ENCODE assay signal across 9 cellular contexts in genomic region chr10:73910401-73910763, GRCh38. TPM values are rescaled to one million over a fixed set of nuclear protein-coding genes. Genes with fewer than 3 reads are reported as not detected.
DNase-seq lines count a peak whose midpoint lies in the region; ATAC-seq, FAIRE-seq and TF ChIP-seq lines count a peak whose summit lies in the region.
"Had no signal": no experiment of that assay in that cellular context is flagged by ENCODE, and none has a peak within 500 bp of the region (broad histone marks: within the 10 kb centered on the region; RNA-seq: fewer than 3 reads in every experiment).

No MANE protein-coding gene starts in this region.

- intact Hi-C loops in Right ventricle myocardium inferior (cut with DNase I): no loop called here

- TF ChIP-seq EP300 in gastroesophageal sphincter (IDR thresholded peaks at IDR 0.05): no peak

- H3K36me3 Mint-ChIP-seq in T-helper 1 cell treated with Interleukin-12 subunit alpha and Interleukin-12 subunit beta and Interleukin-4 antibody, amounts not matched to agents 30 μg/mL and 1 μg/mL, for 36 hours (ENCODE audit: low read depth): peaks cover 4% of the 10 kb centered on the region

- no peaks in the 10 kb centered on the region for H3K9me3 ChIP-seq in right atrium auricular region
- no peaks in the 10 kb centered on the region for H3K9me3 ChIP-seq in gastroesophageal sphincter
- no peaks in the 10 kb centered on the region for H3K9me3 ChIP-seq in small intestine (ENCODE audit: control insufficient read depth, low read depth)

- peaks cover 57% of the 10 kb centered on the region for H3K27me3 Mint-ChIP-seq in T-helper 1 cell treated with Interleukin-12 subunit alpha and Interleukin-12 subunit beta and Interleukin-4 antibody, amounts not matched to agents 30 μg/mL and 1 μg/mL, for 36 hours (ENCODE audit: low read depth)

- H3K4me3 ChIP-seq in right atrium auricular region (peak overlapping the region; percentile 47 to 72), gastroesophageal sphincter (peak overlapping the region in 1 of 2 donors; percentile 74), small intestine (ENCODE audit: low read depth in 1 of 2, low read length in 2 of 2) (peak overlapping the region in 1 of 2 donors; percentile 54)

- peaks cover 32% of the 10 kb centered on the region for H3K4me1 Mint-ChIP-seq in T-helper 1 cell treated with Interleukin-12 subunit alpha and Interleukin-12 subunit beta and Interleukin-4 antibody, amounts not matched to agents 30 μg/mL and 1 μg/mL, for 36 hours (ENCODE audit: low read depth)

- H3K27me3 ChIP-seq in right atrium auricular region (no peaks in the 10 kb centered on the region), gastroesophageal sphincter (peaks cover 7% of the 10 kb centered on the region), small intestine (ENCODE audit: control insufficient read depth in 2 of 2, insufficient read depth in 2 of 2, low read length in 2 of 2) (no peaks in the 10 kb centered on the region)

- H3K27ac Mint-ChIP-seq in T-helper 1 cell treated with Interleukin-12 subunit alpha and Interleukin-12 subunit beta and Interleukin-4 antibody, amounts not matched to agents 30 μg/mL and 1 μg/mL, for 36 hours: no peak overlapping the region

- H3K9me3 Mint-ChIP-seq in T-helper 1 cell treated with Interleukin-12 subunit alpha and Interleukin-12 subunit beta and Interleukin-4 antibody, amounts not matched to agents 30 μg/mL and 1 μg/mL, for 36 hours: no peaks in the 10 kb centered on the region

- H3K4me1 ChIP-seq in right atrium auricular region (peaks cover 0 to 72% of the 10 kb centered on the region in 2 donors), gastroesophageal sphincter (peaks cover 0 to 84% (median 41%) of the 10 kb centered on the region in 3 donors), small intestine (ENCODE audit: control insufficient read depth in 2 of 2, insufficient read depth in 1 of 2, low read depth in 1 of 2, low read length in 1 of 2) (peaks cover 0 to 3% of the 10 kb centered on the region in 2 donors)

- no peak for FAIRE-seq in small intestine (lab: Jason Lieb, UNC)
- FAIRE-seq: endometrium had no signal

- no peak for ATAC-seq in Right ventricle myocardium inferior
- ATAC-seq in gastroesophageal sphincter: no peak
- no peak for ATAC-seq in HG03521 (IDR thresholded peaks at IDR 0.05; ENCODE audit: unreplicated experiment)

- no peak for TF ChIP-seq POLR2A in gastroesophageal sphincter (IDR thresholded peaks at IDR 0.05)

- peak overlapping the region; percentile 75 for H3K4me3 Mint-ChIP-seq in T-helper 1 cell treated with Interleukin-12 subunit alpha and Interleukin-12 subunit beta and Interleukin-4 antibody, amounts not matched to agents 30 μg/mL and 1 μg/mL, for 36 hours

- H3K36me3 ChIP-seq in right atrium auricular region (no peaks in the 10 kb centered on the region), gastroesophageal sphincter (peaks cover 0 to 7% of the 10 kb centered on the region in 2 donors), small intestine (ENCODE audit: control insufficient read depth in 2 of 2, insufficient read depth in 2 of 2, low read length in 2 of 2) (no peaks in the 10 kb centered on the region)

- H3K27ac ChIP-seq in right atrium auricular region (peak overlapping the region; percentile 75 to 82), gastroesophageal sphincter (peak overlapping the region in 3 of 4 donors; percentile 72 to 83 (median 79)), small intestine (ENCODE audit: low read depth in 1 of 2, low read length in 1 of 2) (peak overlapping the region in 1 of 2 donors; percentile 82)

- DNase-seq in right atrium auricular region (ENCODE audit: low spot score): no peak
- DNase-seq in Right ventricle myocardium inferior (ENCODE audit: missing footprints): no peak
- DNase-seq in small intestine: peak; percentile 74
- no peak for DNase-seq in NOMO-1 treated with dmso at 0.1 percent for 144 hours (lab: John Stamatoyannopoulos, UW; ENCODE audit: unreplicated experiment)
- DNase-seq in activated effector memory CD4-positive, alpha-beta T cell treated with Interleukin-2 at 50 U/mL for 16 hours: no peak

- 42 to 53% methylated on average over 2 to 6 of the region's 9 CpGs for WGBS in gastroesophageal sphincter (ENCODE audit: low coverage in 1 of 2), 2 donors
- 4 to 25% (median 18%) methylated on average over 9 of the region's 9 CpGs for WGBS in small intestine, 3 donors

- TF ChIP-seq CTCF in right atrium auricular region (IDR thresholded peaks at IDR 0.05) (no peak), gastroesophageal sphincter (IDR thresholded peaks at IDR 0.05) (no peak)

RNA-seq across cellular contexts. Expression of gene PLAU, which starts 0.6 kb away (rescaled TPM):
- total RNA-seq in right atrium auricular region (1 to 10 TPM; 3.9 to 4.6 TPM), Right ventricle myocardium inferior (8.5 TPM), gastroesophageal sphincter (10 to 100 TPM in 1 of 4 donors, 1 to 10 TPM in 3; 1.1 to 43.3 (median 8.3) TPM)
- 10 to 100 TPM in 1 of 3 donors, 1 to 10 TPM in 2; 1.3 to 11.1 (median 1.6) TPM for polyA plus RNA-seq in small intestine

RNA-seq across cellular contexts. Expression of gene CAMK2G, which starts 36.0 kb away (rescaled TPM):
- total RNA-seq in right atrium auricular region (10 to 100 TPM; 12.1 to 17.4 TPM), Right ventricle myocardium inferior (11.7 TPM), gastroesophageal sphincter (100 to 1,000 TPM in 3 of 4 donors, 10 to 100 TPM in 1; 82.3 to 207 (median 155) TPM)
- 10 to 100 TPM; 33.1 to 74.9 (median 54.9) TPM for polyA plus RNA-seq in small intestine
